In the genomic region with DNA sequence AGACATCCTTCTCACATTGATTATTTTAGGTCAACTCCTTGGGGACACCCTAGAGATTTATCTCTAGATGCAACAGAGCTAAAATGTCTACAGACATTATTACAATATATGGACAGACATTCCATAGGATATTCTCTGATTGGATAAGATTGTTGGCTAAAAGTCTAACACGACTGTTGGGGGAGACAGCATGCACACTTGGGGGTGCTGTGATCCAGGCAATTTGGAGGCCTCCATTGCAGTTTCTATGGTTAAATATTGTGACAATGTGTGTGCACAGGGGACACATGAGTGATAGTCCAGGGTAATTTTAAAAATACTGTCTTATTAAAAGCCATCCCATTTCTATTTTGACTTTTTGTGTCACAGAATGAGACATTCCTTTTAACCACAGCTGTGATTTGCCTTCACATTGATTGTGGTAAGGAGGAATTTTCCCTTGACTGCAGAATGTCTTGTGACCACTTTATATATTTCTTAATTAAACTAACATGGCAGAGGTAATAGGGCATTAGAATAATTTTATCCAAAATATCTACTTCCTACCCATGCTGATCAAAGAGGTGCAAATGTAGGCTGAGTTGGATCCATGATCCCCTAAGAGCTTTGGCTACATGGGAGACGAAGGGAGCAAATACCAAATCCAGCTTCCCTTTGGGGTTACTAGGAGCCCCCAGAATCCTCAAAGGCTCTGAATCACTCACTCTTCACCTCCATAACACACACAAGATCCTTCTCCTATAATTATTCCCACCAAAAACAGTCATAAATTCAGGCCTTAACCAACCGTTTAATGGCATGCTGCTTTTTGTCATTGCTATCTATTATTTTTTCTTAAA, we compare ENCODE assay signal across 1 cellular context.
TF ChIP-seq lines count a peak whose summit lies in the region.

No MANE protein-coding gene starts in this region.

TF ChIP-seq in GM12878, 131 proteins besides CTCF, POLR2A, EP300 and RAD21:
- TF ChIP-seq TBL1XR1 (IDR thresholded peaks at IDR 0.05; ENCODE audit: low read depth, low read length) (no peak), IKZF2 (IDR thresholded peaks at IDR 0.05) (no peak)
